Comparison of ENCODE assay signal across 1 cellular context in genomic region chr2:152465541-152465940, GRCh38.
TF ChIP-seq lines count a peak whose summit lies in the region.

No MANE protein-coding gene starts in this region.

TF ChIP-seq in IMR-90, 13 proteins besides CTCF, POLR2A, EP300 and RAD21:
- TF ChIP-seq MAFK (IDR thresholded peaks at IDR 0.05; ENCODE audit: low read depth, low read length) (no peak), SMC3 (IDR thresholded peaks at IDR 0.05; ENCODE audit: low read depth, low read length) (no peak), USF2 (IDR thresholded peaks at IDR 0.05; ENCODE audit: low read depth, low read length) (no peak), RCOR1 (IDR thresholded peaks at IDR 0.05; ENCODE audit: insufficient replicate concordance, low read length) (no peak), ELK1 (IDR thresholded peaks at IDR 0.05; ENCODE audit: borderline replicate concordance, low read depth, low read length) (no peak), MXI1 (IDR thresholded peaks at IDR 0.05; ENCODE audit: borderline replicate concordance, low read depth, low read length) (no peak), MAZ (IDR thresholded peaks at IDR 0.05; ENCODE audit: borderline replicate concordance, low read depth, low read length) (no peak), NFE2L2 (IDR thresholded peaks at IDR 0.05; ENCODE audit: low read depth, low read length) (no peak), FOS (IDR thresholded peaks at IDR 0.05; ENCODE audit: low read depth, low read length) (no peak), CEBPB (IDR thresholded peaks at IDR 0.05; ENCODE audit: low read depth, low read length) (no peak), RFX5 (IDR thresholded peaks at IDR 0.05; ENCODE audit: low read depth, low read length) (no peak), BHLHE40 (IDR thresholded peaks at IDR 0.05; ENCODE audit: low read depth, low read length) (no peak), CHD1 (IDR thresholded peaks at IDR 0.05; ENCODE audit: low read depth, low read length) (no peak)
